In the genomic region with DNA sequence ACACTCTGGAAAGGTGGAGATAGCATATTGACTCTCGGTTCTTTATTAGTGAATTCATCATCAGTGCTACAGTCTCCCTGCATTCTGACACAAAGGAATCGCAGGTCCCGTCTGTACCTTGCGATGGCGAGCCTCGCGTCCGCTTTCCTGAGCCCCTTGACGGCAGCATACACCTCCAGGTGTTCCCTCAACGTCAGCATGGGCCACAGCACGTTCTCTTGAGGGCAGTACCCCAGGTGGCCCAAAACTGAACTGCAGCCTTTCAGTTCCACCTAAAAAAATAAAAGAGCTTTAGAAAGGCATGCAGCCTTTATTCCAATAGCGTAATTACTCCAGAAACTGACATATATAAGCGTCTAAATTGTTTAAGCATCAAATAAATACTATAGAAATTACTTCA, we compare ENCODE assay signal across 8 cellular contexts. TPM values are rescaled to one million over a fixed set of nuclear protein-coding genes. Genes with fewer than 3 reads are reported as not detected.
A peak's percentile ranks its signal among the peaks of the same experiment; 100 is the strongest.
DNase-seq lines count a peak whose midpoint lies in the region; ATAC-seq and TF ChIP-seq lines count a peak whose summit lies in the region.

No MANE protein-coding gene starts in this region.

- no peak overlapping the region for H3K4me3 Mint-ChIP-seq in natural killer cell
- H3K4me3 Mint-ChIP-seq in natural killer cell treated with Interleukin-12 subunit alpha and Interleukin-12 subunit beta and Interleukin-15 and Interleukin-18, amount 100 ng/mL, for 72 hours = no peak overlapping the region

- H3K4me3 ChIP-seq in Panc1 (ENCODE audit: low read depth in 2 of 2, low read length in 2 of 2) (no peak overlapping the region), coronary artery (no peak overlapping the region), suprapubic skin (no peak overlapping the region), esophagus muscularis mucosa (no peak overlapping the region)

- H3K27me3 Mint-ChIP-seq in natural killer cell (ENCODE audit: low read depth in 2 of 2) = no peaks in the 10 kb centered on the region
- peaks cover 0 to 3% of the 10 kb centered on the region in 2 donors for H3K27me3 Mint-ChIP-seq in natural killer cell treated with Interleukin-12 subunit alpha and Interleukin-12 subunit beta and Interleukin-15 and Interleukin-18, amount 100 ng/mL, for 72 hours

- no peak for DNase-seq in natural killer cell
- no peak for DNase-seq in natural killer cell treated with Interleukin-12 subunit alpha and Interleukin-12 subunit beta and Interleukin-15 and Interleukin-18, amount 100 ng/mL, for 72 hours (ENCODE audit: low spot score)
- DNase-seq in Panc1 (ENCODE audit: low read depth, low spot score) = no peak
- peak; percentile 4 to 26 for DNase-seq in foreskin keratinocyte
- no peak for DNase-seq in coronary artery (ENCODE audit: low spot score)
- no peak for DNase-seq in AML-193 (lab: John Stamatoyannopoulos, UW)
- no peak for DNase-seq in suprapubic skin (ENCODE audit: low spot score in 2 of 2)
- no peak for DNase-seq in esophagus muscularis mucosa (ENCODE audit: extremely low spot score)

- H3K36me3 ChIP-seq in Panc1 (ENCODE audit: control insufficient read depth, insufficient read depth, low read length) (no peaks in the 10 kb centered on the region), suprapubic skin (peaks cover 43% of the 10 kb centered on the region), esophagus muscularis mucosa (peaks cover 7 to 68% (median 40%) of the 10 kb centered on the region in 4 donors)

- intact Hi-C loops in natural killer cell (cut with micrococcal nuclease) = no loop called here
- intact Hi-C loops in Panc1 (cut with micrococcal nuclease; ENCODE audit: unreplicated experiment) = no loop called here
- intact Hi-C loops in esophagus muscularis mucosa (cut with DNase I) = no loop called here

- H3K9me3 Mint-ChIP-seq in natural killer cell = no peaks in the 10 kb centered on the region
- peaks cover 3% of the 10 kb centered on the region for H3K9me3 Mint-ChIP-seq in natural killer cell treated with Interleukin-12 subunit alpha and Interleukin-12 subunit beta and Interleukin-15 and Interleukin-18, amount 100 ng/mL, for 72 hours

- H3K27me3 ChIP-seq in Panc1 (ENCODE audit: control insufficient read depth, insufficient read depth, low read length) (no peaks in the 10 kb centered on the region), foreskin keratinocyte (no peaks in the 10 kb centered on the region), suprapubic skin (no peaks in the 10 kb centered on the region), esophagus muscularis mucosa (no peaks in the 10 kb centered on the region)

- H3K36me3 Mint-ChIP-seq in natural killer cell = no peaks in the 10 kb centered on the region
- no peaks in the 10 kb centered on the region for H3K36me3 Mint-ChIP-seq in natural killer cell treated with Interleukin-12 subunit alpha and Interleukin-12 subunit beta and Interleukin-15 and Interleukin-18, amount 100 ng/mL, for 72 hours

- no peaks in the 10 kb centered on the region for H3K4me1 ChIP-seq in Panc1 (ENCODE audit: control insufficient read depth, insufficient read depth, low read length)
- H3K4me1 ChIP-seq in foreskin keratinocyte = no peaks in the 10 kb centered on the region
- H3K4me1 ChIP-seq in suprapubic skin = no peaks in the 10 kb centered on the region
- no peaks in the 10 kb centered on the region for H3K4me1 ChIP-seq in esophagus muscularis mucosa

- peaks cover 7% of the 10 kb centered on the region; the same call in 1 of the 2 replicates for H3K9me3 ChIP-seq in Panc1 (ENCODE audit: control insufficient read depth, insufficient read depth, low read depth, low read length)
- H3K9me3 ChIP-seq in suprapubic skin = peaks cover 4% of the 10 kb centered on the region
- H3K9me3 ChIP-seq in esophagus muscularis mucosa = peaks cover 0 to 6% (median 2%) of the 10 kb centered on the region in 4 donors

- POLR2A ChIA-PET in Panc1 (lab: Charles Lee) = no interaction called here

- in situ Hi-C loops in Panc1 (cut with HindIII; ENCODE audit: low pct_unique_long_range_greater_than_20kb, low sequenced_read_pairs) = no loop called here

- TF ChIP-seq POLR2A in suprapubic skin (IDR thresholded peaks at IDR 0.05) = no peak
- TF ChIP-seq POLR2A in esophagus muscularis mucosa (IDR thresholded peaks at IDR 0.05; ENCODE audit: low read depth) = no peak

- no peak overlapping the region for H3K27ac Mint-ChIP-seq in natural killer cell
- no peak overlapping the region for H3K27ac Mint-ChIP-seq in natural killer cell treated with Interleukin-12 subunit alpha and Interleukin-12 subunit beta and Interleukin-15 and Interleukin-18, amount 100 ng/mL, for 72 hours

- no peak for ATAC-seq in natural killer cell
- no peak for ATAC-seq in natural killer cell treated with Interleukin-12 subunit alpha and Interleukin-12 subunit beta and Interleukin-15 and Interleukin-18, amount 100 ng/mL, for 72 hours
- ATAC-seq in Panc1 = no peak
- ATAC-seq in foreskin keratinocyte = peak; percentile 81

- TF ChIP-seq EP300 in suprapubic skin (IDR thresholded peaks at IDR 0.05) (no peak), esophagus muscularis mucosa (IDR thresholded peaks at IDR 0.05) (no peak)

- TF ChIP-seq CTCF in natural killer cell (IDR thresholded peaks at IDR 0.05) = peak; percentile 33
- peak; percentile 10; the same call in 1 of the 2 replicates for TF ChIP-seq CTCF in Panc1 (IDR thresholded peaks at IDR 0.05)
- peak; percentile 43 for TF ChIP-seq CTCF in foreskin keratinocyte (conservative IDR thresholded peaks at IDR 0.05)
- TF ChIP-seq CTCF in coronary artery (IDR thresholded peaks at IDR 0.05) = no peak
- peak in 1 of 2 donors; percentile 25 for TF ChIP-seq CTCF in suprapubic skin (IDR thresholded peaks at IDR 0.05)
- TF ChIP-seq CTCF in esophagus muscularis mucosa (IDR thresholded peaks at IDR 0.05) = peak in 1 of 3 experiments; percentile 11

- H3K27ac ChIP-seq in Panc1 (ENCODE audit: low read length) = no peak overlapping the region
- no peak overlapping the region for H3K27ac ChIP-seq in foreskin keratinocyte
- no peak overlapping the region for H3K27ac ChIP-seq in coronary artery
- no peak overlapping the region for H3K27ac ChIP-seq in suprapubic skin
- no peak overlapping the region for H3K27ac ChIP-seq in esophagus muscularis mucosa (replicated peaks in 1 of 4)

- CTCF ChIA-PET in Panc1 (lab: Charles Lee) = no interaction called here

- no TSS peak for BruUV-seq in Panc1 (replicated peaks; lab: Mats Ljungman, UMichigan)

- peaks cover 0 to 7% of the 10 kb centered on the region in 2 donors for H3K4me1 Mint-ChIP-seq in natural killer cell
- H3K4me1 Mint-ChIP-seq in natural killer cell treated with Interleukin-12 subunit alpha and Interleukin-12 subunit beta and Interleukin-15 and Interleukin-18, amount 100 ng/mL, for 72 hours (ENCODE audit: low read depth in 2 of 2) = no peaks in the 10 kb centered on the region

- WGBS in suprapubic skin = 67% methylated on average over 13 of the region's 13 CpGs
- 66% methylated on average over 13 of the region's 13 CpGs for WGBS in esophagus muscularis mucosa

RNA-seq across cellular contexts. Expression of gene ABCA9, which starts 24.2 kb away (rescaled TPM):
- 1 to 10 TPM in 1 of 3 donors, under 1 TPM in 2; 0.05 to 1.2 (median 0.63) TPM for total RNA-seq in natural killer cell
- total RNA-seq in natural killer cell treated with Interleukin-12 subunit alpha and Interleukin-12 subunit beta and Interleukin-15 and Interleukin-18, amount 100 ng/mL, for 72 hours = under 1 TPM in 1 of 2 donors, not detected in 1; 0.12 TPM
- 0.05 TPM for total RNA-seq in Panc1 (2021; ENCODE audit: unreplicated experiment)
- polyA plus RNA-seq in Panc1 (2012; ENCODE audit: insufficient read length) = not detected
- total RNA-seq in foreskin keratinocyte = not detected in 2 replicates
- not detected in 2 replicates for polyA plus RNA-seq in foreskin keratinocyte
- 10 to 100 TPM in 1 of 4 donors, 1 to 10 TPM in 3; 1.7 to 69.0 (median 6.0) TPM for total RNA-seq in suprapubic skin
- 10 to 100 TPM; 19.8 to 56.1 (median 26.0) TPM for total RNA-seq in esophagus muscularis mucosa

RNA-seq across cellular contexts. Expression of gene ABCA6, which starts 56.8 kb away (rescaled TPM):
- total RNA-seq in natural killer cell = 1 to 10 TPM in 1 of 3 donors, under 1 TPM in 2; 0.45 to 1.6 (median 0.75) TPM
- 1 to 10 TPM; 1.1 to 1.3 TPM for total RNA-seq in natural killer cell treated with Interleukin-12 subunit alpha and Interleukin-12 subunit beta and Interleukin-15 and Interleukin-18, amount 100 ng/mL, for 72 hours
- total RNA-seq in Panc1 (2021; ENCODE audit: unreplicated experiment) = 0.46 TPM
- polyA plus RNA-seq in Panc1 (2012; ENCODE audit: insufficient read length) = 0.24 TPM
- 0.07 TPM in 1 of 2 replicates, not detected in the other for total RNA-seq in foreskin keratinocyte
- not detected in 2 replicates for polyA plus RNA-seq in foreskin keratinocyte
- total RNA-seq in suprapubic skin = 10 to 100 TPM in 2 of 4 donors, 1 to 10 TPM in 2; 6.6 to 43.0 (median 17.8) TPM
- 10 to 100 TPM; 45.1 to 85.1 (median 47.2) TPM for total RNA-seq in esophagus muscularis mucosa

Comparison
In these comparisons a context has a peak if more than half of its experiments do, and no peak if none do; other contexts are left out.
1. DNase-seq: peak in foreskin keratinocyte (2 of 2); none in natural killer cell (single experiment), natural killer cell treated with Interleukin-12 subunit alpha and Interleukin-12 subunit beta and Interleukin-15 and Interleukin-18, amount 100 ng/mL, for 72 hours (single experiment), Panc1 (single experiment), coronary artery (single experiment), AML-193 (0 of 2), suprapubic skin (0 of 2) and esophagus muscularis mucosa (single experiment).